In genomic region chr3:182795383-182795782, GRCh38 we compare ENCODE assay signal across 8 cellular contexts. TPM values are rescaled to one million over a fixed set of nuclear protein-coding genes. Genes with fewer than 3 reads are reported as not detected.
DNase-seq lines count a peak whose midpoint lies in the region; ATAC-seq and TF ChIP-seq lines count a peak whose summit lies in the region.

No MANE protein-coding gene starts in this region.

- peak overlapping the region; percentile 94 for H3K27ac Mint-ChIP-seq in T-helper 17 cell
- peak overlapping the region; percentile 92 to 95 for H3K27ac Mint-ChIP-seq in effector memory CD8-positive, alpha-beta T cell

- H3K27ac ChIP-seq in 22Rv1 (peak overlapping the region; percentile 26), adrenal gland (no peak overlapping the region)

- DNase-seq in T-helper 17 cell (peak in 1 of 3 donors; percentile 16), pons (ENCODE audit: low spot score) (peak; percentile 24), adrenal gland (no peak)
- peak; percentile 21 to 41 (median 39) for DNase-seq in effector memory CD8-positive, alpha-beta T cell

- H3K27me3 Mint-ChIP-seq in T-helper 17 cell, result no peaks in the 10 kb centered on the region
- no peaks in the 10 kb centered on the region for H3K27me3 Mint-ChIP-seq in effector memory CD8-positive, alpha-beta T cell

- no peaks in the 10 kb centered on the region for H3K27me3 ChIP-seq in adrenal gland

- peak; percentile 33 for ATAC-seq in GM18499 (IDR thresholded peaks at IDR 0.05; ENCODE audit: insufficient read depth, unreplicated experiment)
- ATAC-seq in HG03378 (IDR thresholded peaks at IDR 0.05; ENCODE audit: unreplicated experiment), result peak; percentile 41
- peak; percentile 55 for ATAC-seq in T-helper 17 cell
- ATAC-seq in effector memory CD8-positive, alpha-beta T cell (replicated peaks), result peak; percentile 50
- ATAC-seq in HG02885 (IDR thresholded peaks at IDR 0.05; ENCODE audit: poor library complexity, unreplicated experiment), result no peak

- TF ChIP-seq CTCF in 22Rv1 (IDR thresholded peaks at IDR 0.05) (no peak), adrenal gland (IDR thresholded peaks at IDR 0.05) (no peak)

- H3K4me1 Mint-ChIP-seq in T-helper 17 cell, result peaks cover 30% of the 10 kb centered on the region
- peaks cover 19 to 38% of the 10 kb centered on the region in 2 donors for H3K4me1 Mint-ChIP-seq in effector memory CD8-positive, alpha-beta T cell (ENCODE audit: low read depth in 2 of 2)

- WGBS in adrenal gland, 4 donors, result 57 to 77% (median 67%) methylated on average over 3 of the region's 3 CpGs

- peaks cover 5% of the 10 kb centered on the region for H3K36me3 Mint-ChIP-seq in T-helper 17 cell (ENCODE audit: low read depth)
- H3K36me3 Mint-ChIP-seq in effector memory CD8-positive, alpha-beta T cell (ENCODE audit: insufficient read depth), result peaks cover 28% of the 10 kb centered on the region

- peaks cover 9 to 17% of the 10 kb centered on the region in 2 donors for H3K4me1 ChIP-seq in adrenal gland (replicated peaks in 1 of 2)

- H3K4me3 Mint-ChIP-seq in T-helper 17 cell, result peak overlapping the region; percentile 93
- H3K4me3 Mint-ChIP-seq in effector memory CD8-positive, alpha-beta T cell, result peak overlapping the region; percentile 88 to 91

- H3K9me3 ChIP-seq in T-helper 17 cell (ENCODE audit: control insufficient read depth, low read length, poor library complexity, severe bottlenecking), result no peaks in the 10 kb centered on the region
- no peaks in the 10 kb centered on the region for H3K9me3 ChIP-seq in adrenal gland (replicated peaks in 1 of 3)

- H3K4me3 ChIP-seq in adrenal gland, result no peak overlapping the region

- no peaks in the 10 kb centered on the region for H3K9me3 Mint-ChIP-seq in effector memory CD8-positive, alpha-beta T cell

- no peak for TF ChIP-seq POLR2A in adrenal gland (IDR thresholded peaks at IDR 0.05)

- H3K36me3 ChIP-seq in adrenal gland (replicated peaks in 1 of 2), result no peaks in the 10 kb centered on the region

- intact Hi-C loops in adrenal gland (cut with DNase I), result no loop called here

RNA-seq across cellular contexts. Expression of gene ATP11B, which starts 2.1 kb away (rescaled TPM):
- total RNA-seq in T-helper 17 cell (100 to 1,000 TPM; 121 to 145 TPM), adrenal gland (10 to 100 TPM; 27.9 to 45.1 (median 35.1) TPM)
- polyA plus RNA-seq in adrenal gland, result 10 to 100 TPM in 1 of 3 donors, 1 to 10 TPM in 2; 2.9 to 16.0 (median 5.0) TPM

Comparison
In these comparisons a context has a peak if more than half of its experiments do, and no peak if none do; other contexts are left out.
1. DNase-seq: peak in effector memory CD8-positive, alpha-beta T cell (3 of 3) and pons (single experiment); none in adrenal gland (0 of 7).